Comparison of ENCODE assay signal across 19 cellular contexts in the genomic region with DNA sequence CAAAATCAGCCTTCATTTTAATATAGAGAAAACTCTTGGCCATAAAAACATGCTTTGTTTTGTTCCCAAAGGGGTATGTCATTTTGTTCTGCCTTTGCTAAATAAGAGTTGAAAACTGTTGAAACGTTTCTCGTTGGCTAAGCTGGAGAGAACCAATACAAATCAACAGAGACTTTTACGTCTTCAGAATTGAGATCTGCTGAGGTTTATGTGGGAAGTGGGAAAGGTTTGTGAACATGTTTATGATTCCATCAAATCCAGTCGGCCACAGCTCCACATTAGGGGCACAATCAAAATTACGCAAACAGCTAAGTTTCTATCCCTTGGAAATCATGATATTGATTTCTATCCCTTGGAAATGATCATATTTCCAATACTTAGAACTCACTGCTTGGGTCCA.
"Had no signal": no experiment of that assay in that cellular context is flagged by ENCODE, and none has a peak within 500 bp of the region (broad histone marks: within the 10 kb centered on the region; RNA-seq: fewer than 3 reads in every experiment).

No MANE protein-coding gene starts in this region.

- H3K9me3 Mint-ChIP-seq: endodermal cell; natural killer cell; neural crest cell; stimulated activated naive B cell treated with anti-CD40 and anti-IgM and Interleukin-4, amounts not matched to agents 10 μg/mL and 1 μg/mL and 100 μg/mL, for 72 hours; stimulated activated naive CD8-positive, alpha-beta T cell treated with anti-CD3 and anti-CD28 coated beads, Interleukin-15, Interleukin-2, amounts not matched to agents 100 ng/mL and 50 ng/mL, for 24 hours had no signal

- ATAC-seq: left ventricle myocardium superior; lower lobe of right lung; natural killer cell; psoas muscle; right cardiac atrium; stimulated activated naive B cell treated with anti-CD40 and anti-IgM and Interleukin-4, amounts not matched to agents 10 μg/mL and 1 μg/mL and 100 μg/mL, for 72 hours; upper lobe of right lung had no signal

- H3K4me1 ChIP-seq: esophagus muscularis mucosa, lower lobe of right lung, psoas muscle, spleen, uterus had no signal

- H3K27ac Mint-ChIP-seq: natural killer cell; stimulated activated naive B cell treated with anti-CD40 and anti-IgM and Interleukin-4, amounts not matched to agents 10 μg/mL and 1 μg/mL and 100 μg/mL, for 72 hours; stimulated activated naive CD8-positive, alpha-beta T cell treated with anti-CD3 and anti-CD28 coated beads, Interleukin-15, Interleukin-2, amounts not matched to agents 100 ng/mL and 50 ng/mL, for 24 hours had no signal

- H3K9me3 ChIP-seq: lower lobe of right lung, psoas muscle, spleen, thoracic aorta, tibial nerve, upper lobe of right lung, uterus had no signal

- H3K27me3 Mint-ChIP-seq: stimulated activated naive B cell treated with anti-CD40 and anti-IgM and Interleukin-4, amounts not matched to agents 10 μg/mL and 1 μg/mL and 100 μg/mL, for 72 hours had no signal

- H3K27ac ChIP-seq: dorsolateral prefrontal cortex, esophagus muscularis mucosa, lower lobe of right lung, psoas muscle, skin epidermis, spleen, thoracic aorta, upper lobe of right lung, uterus had no signal

- H3K4me1 Mint-ChIP-seq: natural killer cell; stimulated activated naive B cell treated with anti-CD40 and anti-IgM and Interleukin-4, amounts not matched to agents 10 μg/mL and 1 μg/mL and 100 μg/mL, for 72 hours had no signal

- H3K36me3 ChIP-seq: esophagus muscularis mucosa, lower lobe of right lung, spleen, thoracic aorta, tibial nerve, upper lobe of right lung, uterus had no signal

- H3K4me3 ChIP-seq: dorsolateral prefrontal cortex, esophagus muscularis mucosa, lower lobe of right lung, psoas muscle, skin epidermis, spleen, thoracic aorta, tibial nerve, upper lobe of right lung, uterus had no signal

- H3K27me3 ChIP-seq: esophagus muscularis mucosa, spleen, tibial nerve, upper lobe of right lung, uterus had no signal

- H3K4me3 Mint-ChIP-seq: endodermal cell; natural killer cell; neural crest cell; stimulated activated naive B cell treated with anti-CD40 and anti-IgM and Interleukin-4, amounts not matched to agents 10 μg/mL and 1 μg/mL and 100 μg/mL, for 72 hours; stimulated activated naive CD8-positive, alpha-beta T cell treated with anti-CD3 and anti-CD28 coated beads, Interleukin-15, Interleukin-2, amounts not matched to agents 100 ng/mL and 50 ng/mL, for 24 hours had no signal

- H3K36me3 Mint-ChIP-seq: natural killer cell; stimulated activated naive B cell treated with anti-CD40 and anti-IgM and Interleukin-4, amounts not matched to agents 10 μg/mL and 1 μg/mL and 100 μg/mL, for 72 hours had no signal

- DNase-seq: dorsolateral prefrontal cortex; effector CD4-positive, alpha-beta T cell; endodermal cell; hypothalamus; left ventricle myocardium superior; lower lobe of right lung; natural killer cell; psoas muscle; right cardiac atrium; spleen; stimulated activated naive B cell treated with anti-CD40 and anti-IgM and Interleukin-4, amounts not matched to agents 10 μg/mL and 1 μg/mL and 100 μg/mL, for 72 hours; upper lobe of right lung; uterus had no signal
